In the genomic region with DNA sequence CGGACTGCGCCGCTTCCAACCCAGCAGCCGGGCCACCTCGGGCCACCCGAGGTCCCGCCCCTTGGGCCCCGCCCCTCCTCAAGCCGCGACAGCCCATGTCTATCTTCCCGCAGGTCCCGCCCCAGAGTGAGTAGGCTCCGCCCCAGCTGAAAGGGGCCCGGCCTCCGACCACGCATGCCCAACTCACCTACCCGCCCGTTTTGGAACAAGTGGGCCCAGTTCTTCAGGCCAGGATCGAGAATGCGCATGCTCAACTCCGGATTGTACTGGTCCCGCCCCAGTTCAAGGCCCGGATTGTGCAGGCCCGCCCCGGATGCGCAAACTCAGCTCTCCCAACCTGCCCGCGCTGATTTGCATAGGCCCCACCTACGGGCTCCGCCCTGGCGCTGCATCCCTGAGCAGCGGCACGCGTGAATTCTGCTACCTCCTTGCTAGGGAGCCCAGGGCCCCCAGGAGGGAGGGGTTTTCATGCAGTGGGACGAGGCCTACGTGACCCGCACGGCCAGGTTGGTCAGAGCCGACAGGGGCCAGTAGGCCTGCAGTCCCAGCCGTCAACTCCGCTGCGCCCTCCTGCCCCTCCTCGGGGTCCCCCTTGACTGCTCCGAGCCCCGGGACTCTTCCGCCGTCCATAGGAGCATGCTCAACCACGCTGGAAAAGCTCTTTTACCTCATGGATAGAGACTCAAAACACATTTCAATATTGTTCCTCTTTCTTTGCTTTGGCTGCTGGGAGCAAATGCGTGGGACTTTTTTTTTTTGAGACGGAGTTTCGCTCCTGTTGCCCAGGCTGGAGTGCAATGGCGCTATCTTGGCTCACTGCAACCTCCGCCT, we compare ENCODE assay signal across 8 cellular contexts. TPM values are rescaled to one million over a fixed set of nuclear protein-coding genes. Genes with fewer than 3 reads are reported as not detected.
A peak's percentile ranks its signal among the peaks of the same experiment; 100 is the strongest.
DNase-seq lines count a peak whose midpoint lies in the region; ATAC-seq and TF ChIP-seq lines count a peak whose summit lies in the region.

A gene (minus strand): TSS at position 8 of the 831 bp plus-strand sequence. CDS start 26 bp downstream, outside the sequence.

- CTCF ChIA-PET in PC-9 (lab: Charles Lee), result interaction anchor here (0.6 to 1.0 kb wide), 3 partner anchors 10 to 130 kb away, joined by 5 to 32 read pairs (median 6); no protein-coding TSS in a partner anchor

- H3K27ac ChIP-seq in PC-9 (no peak within 1 kb of the TSS), esophagus (ENCODE audit: low read depth in 2 of 2, low read length in 1 of 2) (peak within 1 kb of the TSS; percentile 62 to 76)

- DNase-seq in DMS79 (lab: John Stamatoyannopoulos, UW) (peak; percentile 87), KBM-7 (peak; percentile 99), PC-9 (peak; percentile 91 to 99)
- DNase-seq in activated T-cell treated with anti-CD3 and anti-CD28 coated beads, Interleukin-2, amount 50 U/mL, for 4 hours, result peak; percentile 98
- DNase-seq in stimulated activated CD8-positive, alpha-beta memory T cell treated with anti-CD3 and anti-CD28 coated beads, Interleukin-4, amount 100 ng/mL, for 48 hours, result peak; percentile 100

- no peaks in the 10 kb centered on the region for H3K27me3 Mint-ChIP-seq in activated T-cell treated with anti-CD3 and anti-CD28 coated beads, Interleukin-2, amount 50 U/mL, for 4 hours (ENCODE audit: low read depth)

- H3K4me1 Mint-ChIP-seq in activated T-cell treated with anti-CD3 and anti-CD28 coated beads, Interleukin-2, amount 50 U/mL, for 4 hours (ENCODE audit: low read depth), result peaks cover 17% of the 10 kb centered on the region

- H3K36me3 ChIP-seq in PC-9 (ENCODE audit: low read depth), result no peaks in the 10 kb centered on the region
- peaks cover 0 to 6% of the 10 kb centered on the region in 2 donors for H3K36me3 ChIP-seq in esophagus (ENCODE audit: control insufficient read depth in 2 of 2, insufficient read depth in 2 of 2, low read length in 1 of 2)
- no peaks in the 10 kb centered on the region for H3K36me3 ChIP-seq in mucosa of stomach (ENCODE audit: control insufficient read depth, insufficient read depth, low read length)

- H3K4me1 ChIP-seq in PC-9 (replicated peaks; ENCODE audit: insufficient read depth), result peaks cover 21% of the 10 kb centered on the region
- H3K4me1 ChIP-seq in esophagus (ENCODE audit: control insufficient read depth in 2 of 2, insufficient read depth in 2 of 2, low read length in 1 of 2), result peaks cover 0 to 3% of the 10 kb centered on the region in 2 donors
- H3K4me1 ChIP-seq in mucosa of stomach (ENCODE audit: control insufficient read depth, insufficient read depth, low read length), result peaks cover 40% of the 10 kb centered on the region

- H3K27me3 ChIP-seq in PC-9 (ENCODE audit: insufficient read depth, low read depth) (no peaks in the 10 kb centered on the region), esophagus (ENCODE audit: control insufficient read depth in 1 of 2, insufficient read depth in 2 of 2, low read length in 2 of 2) (no peaks in the 10 kb centered on the region), mucosa of stomach (ENCODE audit: control insufficient read depth, insufficient read depth, low read length) (no peaks in the 10 kb centered on the region)

- H3K9me3 Mint-ChIP-seq in activated T-cell treated with anti-CD3 and anti-CD28 coated beads, Interleukin-2, amount 50 U/mL, for 4 hours, result no peaks in the 10 kb centered on the region

- in situ Hi-C loops in KBM-7 (cut with MboI; ENCODE audit: low pct_unique_long_range_greater_than_20kb, low sequenced_read_pairs), result no loop called here

- intact Hi-C loops in PC-9 (cut with micrococcal nuclease; ENCODE audit: unreplicated experiment), result loop anchor here (2.0 to 5.0 kb wide), 4 partner anchors 38 to 290 kb away; a partner anchor contains a TSS

- POLR2A ChIA-PET in PC-9 (lab: Charles Lee; ENCODE audit: unreplicated experiment), result interaction anchor here (0.6 to 1.2 kb wide), 6 partner anchors 27 to 451 kb away, joined by 3 to 13 read pairs (median 6); a partner anchor contains a TSS

- peak within 1 kb of the TSS; percentile 80 for H3K4me3 Mint-ChIP-seq in activated T-cell treated with anti-CD3 and anti-CD28 coated beads, Interleukin-2, amount 50 U/mL, for 4 hours

- H3K4me2 ChIP-seq in PC-9, result peak within 1 kb of the TSS; percentile 79

- TF ChIP-seq CTCF in PC-9 (conservative IDR thresholded peaks at IDR 0.05), result no peak; the same call in 1 of the 2 replicates

- H4K20me1 ChIP-seq in PC-9 (ENCODE audit: insufficient read depth), result no peaks in the 10 kb centered on the region

- H2AFZ ChIP-seq in PC-9, result peak within 1 kb of the TSS; percentile 81; the same call in 1 of the 2 replicates

- peaks cover 12% of the 10 kb centered on the region; the same call in 1 of the 2 replicates for H3F3A ChIP-seq in PC-9 (ENCODE audit: insufficient read depth, low read depth)

- H3K9ac ChIP-seq in mucosa of stomach (ENCODE audit: low read length), result peak within 1 kb of the TSS; percentile 57

- H3K9me2 ChIP-seq in PC-9 (ENCODE audit: insufficient read depth), result no peaks in the 10 kb centered on the region

- no TSS peak for BruUV-seq in PC-9 (replicated peaks; lab: Mats Ljungman, UMichigan)

- WGBS in esophagus, 2 donors, result 1% methylated on average over 52 to 53 of the region's 53 CpGs

- no peaks in the 10 kb centered on the region for H3K79me2 ChIP-seq in PC-9 (ENCODE audit: low read depth)

- H3K9me3 ChIP-seq in PC-9 (ENCODE audit: insufficient read depth, low read depth) (no peaks in the 10 kb centered on the region), esophagus (ENCODE audit: control insufficient read depth in 2 of 2, insufficient read depth in 1 of 2, low read depth in 1 of 2, low read length in 1 of 2) (no peaks in the 10 kb centered on the region), mucosa of stomach (ENCODE audit: control insufficient read depth, low read length) (no peaks in the 10 kb centered on the region)

- H3K4me3 ChIP-seq in PC-9 (peak within 1 kb of the TSS; percentile 66), esophagus (ENCODE audit: low read depth in 1 of 2, low read length in 2 of 2) (peak within 1 kb of the TSS; percentile 53 to 65), mucosa of stomach (ENCODE audit: low read length) (peak within 1 kb of the TSS; percentile 25)

- no peaks in the 10 kb centered on the region for H3K36me3 Mint-ChIP-seq in activated T-cell treated with anti-CD3 and anti-CD28 coated beads, Interleukin-2, amount 50 U/mL, for 4 hours (ENCODE audit: insufficient read depth)

- ATAC-seq in GM21723 (IDR thresholded peaks at IDR 0.05; ENCODE audit: unreplicated experiment), result peak; percentile 83
- peak; percentile 92 to 94 for ATAC-seq in activated T-cell treated with anti-CD3 and anti-CD28 coated beads, Interleukin-2, amount 50 U/mL, for 4 hours

RNA-seq across cellular contexts. Expression of the gene that starts here (rescaled TPM):
- 11.7 and 13.3 TPM in 2 replicates for total RNA-seq in PC-9 (2021)
- total RNA-seq in activated T-cell treated with anti-CD3 and anti-CD28 coated beads, Interleukin-2, amount 50 U/mL, for 4 hours, result under 1 TPM; 0.65 to 0.92 (median 0.78) TPM
- polyA plus RNA-seq in esophagus, result 1 to 10 TPM; 3.8 to 9.2 TPM

Comparison
In these comparisons a context has a peak if more than half of its experiments do, and no peak if none do; other contexts are left out.
1. Peak in DNase-seq and ATAC-seq in activated T-cell treated with anti-CD3 and anti-CD28 coated beads, Interleukin-2, amount 50 U/mL, for 4 hours; RNA of the gene not detected or under 1 TPM.